ENCODE assay signal across 22 cellular contexts in the genomic region with DNA sequence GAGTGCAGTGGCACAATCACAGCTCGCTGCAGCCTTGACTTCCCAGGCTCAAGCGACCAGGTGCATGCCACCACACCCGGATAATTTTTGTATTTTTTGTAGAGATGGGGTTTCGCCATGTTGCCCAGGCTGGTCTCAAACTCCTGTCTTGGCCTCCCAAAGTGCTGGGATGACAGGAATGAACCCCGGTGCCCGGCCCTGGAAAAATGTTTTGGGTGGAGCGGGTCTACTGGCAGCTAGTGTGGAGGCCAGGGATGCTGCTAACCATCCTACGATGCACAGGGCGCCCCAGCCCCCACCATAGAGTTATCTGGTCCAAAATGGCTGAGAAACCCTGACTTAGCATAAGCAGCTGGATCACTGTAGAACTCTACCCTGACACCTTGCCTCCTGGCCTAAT. TPM values are rescaled to one million over a fixed set of nuclear protein-coding genes. Genes with fewer than 3 reads are reported as not detected.
DNase-seq lines count a peak whose midpoint lies in the region; ATAC-seq and TF ChIP-seq lines count a peak whose summit lies in the region.
"Had no signal": no experiment of that assay in that cellular context is flagged by ENCODE, and none has a peak within 500 bp of the region (broad histone marks: within the 10 kb centered on the region; RNA-seq: fewer than 3 reads in every experiment).

No MANE protein-coding gene starts in this region.

- H3K4me1 Mint-ChIP-seq in stimulated activated memory B cell treated with anti-CD40 and anti-IgM and Interleukin-4, amounts not matched to agents 10 μg/mL and 1 μg/mL and 100 μg/mL, for 72 hours, result no peaks in the 10 kb centered on the region
- no peaks in the 10 kb centered on the region for H3K4me1 Mint-ChIP-seq in activated T-helper 1 cell treated with anti-CD3 and anti-CD28 coated beads, Interleukin-12 subunit alpha, Interleukin-12 subunit beta, Interleukin-2, Interleukin-4 antibody, amounts not matched to agents 30 ng/mL and 10 ng/mL and 1 ng/mL, durations not matched to agents 14 hours and 24 hours and 36 hours (ENCODE audit: low read depth)
- H3K4me1 Mint-ChIP-seq in endothelial cell (ENCODE audit: unreplicated experiment), result peaks cover 9% of the 10 kb centered on the region

- no peaks in the 10 kb centered on the region for H3K9me3 Mint-ChIP-seq in stimulated activated memory B cell treated with anti-CD40 and anti-IgM and Interleukin-4, amounts not matched to agents 10 μg/mL and 1 μg/mL and 100 μg/mL, for 72 hours
- no peaks in the 10 kb centered on the region for H3K9me3 Mint-ChIP-seq in activated T-helper 1 cell treated with anti-CD3 and anti-CD28 coated beads, Interleukin-12 subunit alpha, Interleukin-12 subunit beta, Interleukin-2, Interleukin-4 antibody, amounts not matched to agents 30 ng/mL and 10 ng/mL and 1 ng/mL, durations not matched to agents 14 hours and 24 hours and 36 hours
- no peaks in the 10 kb centered on the region for H3K9me3 Mint-ChIP-seq in endothelial cell (ENCODE audit: unreplicated experiment)
- H3K9me3 Mint-ChIP-seq: CD4-positive, alpha-beta T cell; IgD-negative memory B cell had no signal

- H3K27me3 Mint-ChIP-seq in stimulated activated memory B cell treated with anti-CD40 and anti-IgM and Interleukin-4, amounts not matched to agents 10 μg/mL and 1 μg/mL and 100 μg/mL, for 72 hours, result no peaks in the 10 kb centered on the region
- H3K27me3 Mint-ChIP-seq in activated T-helper 1 cell treated with anti-CD3 and anti-CD28 coated beads, Interleukin-12 subunit alpha, Interleukin-12 subunit beta, Interleukin-2, Interleukin-4 antibody, amounts not matched to agents 30 ng/mL and 10 ng/mL and 1 ng/mL, durations not matched to agents 14 hours and 24 hours and 36 hours (ENCODE audit: insufficient read depth), result no peaks in the 10 kb centered on the region
- H3K27me3 Mint-ChIP-seq in endothelial cell (ENCODE audit: unreplicated experiment), result peaks cover 4% of the 10 kb centered on the region
- H3K27me3 Mint-ChIP-seq: CD4-positive, alpha-beta T cell; IgD-negative memory B cell had no signal

- peak overlapping the region in 9 of 11 experiments; percentile 39 to 81 (median 72); a peak in 18 of 22 replicates for H3K4me2 ChIP-seq in BLaER1 treated with 17β-estradiol and CSF1 and Interleukin-3, amounts not matched to agents 10 nM and 100 nM
- no peak overlapping the region for H3K4me2 ChIP-seq in hepatocyte

- TF ChIP-seq CTCF in endothelial cell (IDR thresholded peaks at IDR 0.05; ENCODE audit: unreplicated experiment) (no peak), hepatocyte (IDR thresholded peaks at IDR 0.05; ENCODE audit: poor library complexity) (no peak)

- H3K27ac Mint-ChIP-seq in stimulated activated memory B cell treated with anti-CD40 and anti-IgM and Interleukin-4, amounts not matched to agents 10 μg/mL and 1 μg/mL and 100 μg/mL, for 72 hours, result peak overlapping the region; percentile 58
- no peak overlapping the region for H3K27ac Mint-ChIP-seq in activated T-helper 1 cell treated with anti-CD3 and anti-CD28 coated beads, Interleukin-12 subunit alpha, Interleukin-12 subunit beta, Interleukin-2, Interleukin-4 antibody, amounts not matched to agents 30 ng/mL and 10 ng/mL and 1 ng/mL, durations not matched to agents 14 hours and 24 hours and 36 hours
- H3K27ac Mint-ChIP-seq in endothelial cell (ENCODE audit: unreplicated experiment), result no peak overlapping the region
- H3K27ac Mint-ChIP-seq: CD4-positive, alpha-beta T cell had no signal

- H3K9me2 ChIP-seq in hepatocyte (replicated peaks; ENCODE audit: insufficient read depth), result no peaks in the 10 kb centered on the region

- H3K9me3 ChIP-seq in BLaER1 treated with 17β-estradiol and CSF1 and Interleukin-3, amounts not matched to agents 10 nM and 100 nM (replicated peaks in 1 of 11), result peaks cover 5 to 18% (median 15%) of the 10 kb centered on the region in 11 experiments; a peak in 19 of 22 replicates
- H3K9me3 ChIP-seq in SJCRH30 (replicated peaks), result no peaks in the 10 kb centered on the region
- H3K9me3 ChIP-seq in iPS-20b (ENCODE audit: insufficient read depth, low read depth, low read length), result no peaks in the 10 kb centered on the region
- H3K9me3 ChIP-seq in hepatocyte (ENCODE audit: low read depth), result no peaks in the 10 kb centered on the region
- H3K9me3 ChIP-seq: BE2C, HAP-1 had no signal

- no peak overlapping the region for H3K4me3 ChIP-seq in BLaER1 treated with 17β-estradiol and CSF1 and Interleukin-3, amounts not matched to agents 10 nM and 100 nM
- H3K4me3 ChIP-seq in SJCRH30, result no peak overlapping the region
- H3K4me3 ChIP-seq in iPS-20b (ENCODE audit: low read length), result no peak overlapping the region
- no peak overlapping the region for H3K4me3 ChIP-seq in hepatocyte
- H3K4me3 ChIP-seq: HAP-1 had no signal

- peak overlapping the region in 3 of 11 experiments; percentile 16 to 63 (median 39); a peak in 2 of 22 replicates for H3K9ac ChIP-seq in BLaER1 treated with 17β-estradiol and CSF1 and Interleukin-3, amounts not matched to agents 10 nM and 100 nM
- peak overlapping the region; percentile 51; the same call in 1 of the 2 replicates for H3K9ac ChIP-seq in iPS-20b (ENCODE audit: low read depth, low read length)

- no peaks in the 10 kb centered on the region for H3K79me2 ChIP-seq in hepatocyte

- H3K36me3 ChIP-seq in BLaER1 treated with 17β-estradiol and CSF1 and Interleukin-3, amounts not matched to agents 10 nM and 100 nM, result peaks cover 87 to 100% (median 99%) of the 10 kb centered on the region in 11 experiments
- H3K36me3 ChIP-seq in SJCRH30 (peaks cover 27% of the 10 kb centered on the region), iPS-20b (ENCODE audit: insufficient read depth, low read depth, low read length) (peaks cover 63% of the 10 kb centered on the region), hepatocyte (replicated peaks; ENCODE audit: insufficient read depth, low read depth) (no peaks in the 10 kb centered on the region)

- peaks cover 0 to 40% (median 26%) of the 10 kb centered on the region in 10 experiments; a peak in 16 of 20 replicates for H3K4me1 ChIP-seq in BLaER1 treated with 17β-estradiol and CSF1 and Interleukin-3, amounts not matched to agents 10 nM and 100 nM
- H3K4me1 ChIP-seq in SJCRH30 (peaks cover 25% of the 10 kb centered on the region), iPS-20b (ENCODE audit: insufficient read depth, low read length) (peaks cover 10% of the 10 kb centered on the region), hepatocyte (ENCODE audit: insufficient read depth) (no peaks in the 10 kb centered on the region)
- H3K4me1 ChIP-seq: BE2C, HAP-1 had no signal

- 98% methylated on average over 9 of the region's 9 CpGs for WGBS in hepatocyte (ENCODE audit: low lambda C conversion rate, missing lambda C conversion rate)

- peaks cover 72% of the 10 kb centered on the region for H3K36me3 Mint-ChIP-seq in stimulated activated memory B cell treated with anti-CD40 and anti-IgM and Interleukin-4, amounts not matched to agents 10 μg/mL and 1 μg/mL and 100 μg/mL, for 72 hours
- peaks cover 25% of the 10 kb centered on the region for H3K36me3 Mint-ChIP-seq in activated T-helper 1 cell treated with anti-CD3 and anti-CD28 coated beads, Interleukin-12 subunit alpha, Interleukin-12 subunit beta, Interleukin-2, Interleukin-4 antibody, amounts not matched to agents 30 ng/mL and 10 ng/mL and 1 ng/mL, durations not matched to agents 14 hours and 24 hours and 36 hours (ENCODE audit: low read depth)
- H3K36me3 Mint-ChIP-seq in endothelial cell (ENCODE audit: low read depth, unreplicated experiment), result peaks cover 57% of the 10 kb centered on the region

- no peak overlapping the region for H3K4me3 Mint-ChIP-seq in stimulated activated memory B cell treated with anti-CD40 and anti-IgM and Interleukin-4, amounts not matched to agents 10 μg/mL and 1 μg/mL and 100 μg/mL, for 72 hours
- no peak overlapping the region for H3K4me3 Mint-ChIP-seq in activated T-helper 1 cell treated with anti-CD3 and anti-CD28 coated beads, Interleukin-12 subunit alpha, Interleukin-12 subunit beta, Interleukin-2, Interleukin-4 antibody, amounts not matched to agents 30 ng/mL and 10 ng/mL and 1 ng/mL, durations not matched to agents 14 hours and 24 hours and 36 hours
- no peak overlapping the region for H3K4me3 Mint-ChIP-seq in endothelial cell (ENCODE audit: unreplicated experiment)
- H3K4me3 Mint-ChIP-seq: CD4-positive, alpha-beta T cell; IgD-negative memory B cell had no signal

- H4K20me1 ChIP-seq in BLaER1 treated with 17β-estradiol and CSF1 and Interleukin-3, amounts not matched to agents 10 nM and 100 nM, result peaks cover 0 to 93% (median 11%) of the 10 kb centered on the region in 11 experiments; a peak in 15 of 22 replicates
- no peaks in the 10 kb centered on the region for H4K20me1 ChIP-seq in hepatocyte (ENCODE audit: insufficient read depth, poor library complexity, severe bottlenecking)

- peak overlapping the region in 5 of 11 experiments; percentile 32 to 65 (median 56); a peak in 9 of 22 replicates for H3K27ac ChIP-seq in BLaER1 treated with 17β-estradiol and CSF1 and Interleukin-3, amounts not matched to agents 10 nM and 100 nM
- H3K27ac ChIP-seq in SJCRH30 (peak overlapping the region; percentile 60; the same call in 1 of the 2 replicates), iPS-20b (ENCODE audit: low read length) (peak overlapping the region; percentile 68), hepatocyte (no peak overlapping the region)
- H3K27ac ChIP-seq: HL-60 had no signal

- intact Hi-C loops in activated T-helper 1 cell treated with anti-CD3 and anti-CD28 coated beads, Interleukin-12 subunit alpha, Interleukin-12 subunit beta, Interleukin-2, Interleukin-4 antibody, amounts not matched to agents 30 ng/mL and 10 ng/mL and 1 ng/mL, durations not matched to agents 14 hours and 24 hours and 36 hours (cut with micrococcal nuclease), result no loop called here

- no peak for ATAC-seq in stimulated activated memory B cell treated with anti-CD40 and anti-IgM and Interleukin-4, amounts not matched to agents 10 μg/mL and 1 μg/mL and 100 μg/mL, for 72 hours
- ATAC-seq: Panc1 had no signal

- H3K27me3 ChIP-seq in BLaER1 treated with 17β-estradiol and CSF1 and Interleukin-3, amounts not matched to agents 10 nM and 100 nM, result no peaks in the 10 kb centered on the region
- H3K27me3 ChIP-seq in SJCRH30 (no peaks in the 10 kb centered on the region), iPS-20b (ENCODE audit: insufficient read depth, low read length) (no peaks in the 10 kb centered on the region), hepatocyte (no peaks in the 10 kb centered on the region)
- H3K27me3 ChIP-seq: BE2C had no signal

- DNase-seq in SJCRH30, result no peak
- DNase-seq in activated T-helper 1 cell treated with anti-CD3 and anti-CD28 coated beads, Interleukin-12 subunit alpha, Interleukin-12 subunit beta, Interleukin-2, Interleukin-4 antibody, amounts not matched to agents 30 ng/mL and 10 ng/mL and 1 ng/mL, durations not matched to agents 14 hours and 24 hours and 36 hours (ENCODE audit: low spot score), result no peak
- DNase-seq in endothelial cell (ENCODE audit: low spot score), result no peak
- DNase-seq in hepatocyte (ENCODE audit: low spot score), result no peak
- DNase-seq: BE2C; CD4-positive, alpha-beta T cell; COR-L47; DMS79; NCI-H1105; NCI-H146; NCI-H2029 treated with DMSO at 0.1 percent for 48 hours; NCI-H510A treated with DMSO at 0.1 percent for 48 hours; NCI-H774; NK-92 treated with Interleukin-12 subunit alpha and Interleukin-12 subunit beta, amount 100 ng/mL, for 24 hours; SIG-M5 had no signal

- no peak overlapping the region for H2AFZ ChIP-seq in hepatocyte

RNA-seq across cellular contexts. Expression of gene NIPA2, which starts 35.4 kb away (rescaled TPM):
- 108 and 110 TPM in 2 replicates for total RNA-seq in SJCRH30 (2014; rRNA removed; shearing (Covaris generic))
- total RNA-seq in activated T-helper 1 cell treated with anti-CD3 and anti-CD28 coated beads, Interleukin-12 subunit alpha, Interleukin-12 subunit beta, Interleukin-2, Interleukin-4 antibody, amounts not matched to agents 30 ng/mL and 10 ng/mL and 1 ng/mL, durations not matched to agents 14 hours and 24 hours and 36 hours, result 71.2 and 76.2 TPM in 2 replicates
- total RNA-seq in endothelial cell (ENCODE audit: unreplicated experiment) (81.0 TPM), hepatocyte (77.2 and 79.1 TPM in 2 replicates)
- 48.7 and 52.7 TPM in 2 replicates for polyA plus RNA-seq in hepatocyte
